1 cellular context compared by ENCODE assay signal in the genomic region with DNA sequence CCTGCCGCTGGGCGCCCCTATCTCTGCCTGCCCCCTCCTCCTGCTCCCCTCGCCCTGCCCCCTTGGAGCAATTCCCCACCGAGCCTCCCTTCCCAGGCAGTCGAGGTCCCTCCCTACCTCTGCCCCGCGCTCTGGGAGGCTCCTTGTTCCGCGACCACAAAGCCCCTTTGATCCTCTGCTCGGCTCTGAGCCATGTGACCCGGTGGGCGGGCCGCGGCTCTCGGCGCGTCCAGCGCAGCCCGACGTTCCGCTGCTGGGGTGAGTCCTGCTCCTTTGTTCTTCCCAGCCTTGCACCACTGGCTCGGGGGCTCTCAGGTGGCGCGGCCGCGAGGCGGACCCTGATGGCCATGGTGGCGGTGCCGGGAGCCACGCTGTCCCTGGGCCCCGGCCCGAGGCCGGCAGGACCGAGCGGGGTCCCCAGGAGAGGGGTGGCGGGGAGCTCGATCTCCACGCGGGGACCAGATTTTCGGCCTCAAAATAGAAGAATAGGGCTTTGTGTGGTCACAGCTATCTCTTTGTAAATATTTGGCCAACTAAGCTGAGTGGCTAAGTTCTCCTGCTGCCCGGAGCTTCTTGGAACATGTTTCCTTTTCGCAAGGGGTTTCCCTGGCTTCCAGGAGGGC.
TF ChIP-seq lines count a peak whose summit lies in the region.

No MANE protein-coding gene starts in this region.

TF ChIP-seq in HepG2, 621 proteins besides CTCF, POLR2A, EP300 and RAD21 (continued from another document and continues in another):
- TF ChIP-seq SRSF1 (optimal IDR thresholded peaks at IDR 0.05; ENCODE audit: low read depth, low read length), result no peak
- TF ChIP-seq, protein P1, sequence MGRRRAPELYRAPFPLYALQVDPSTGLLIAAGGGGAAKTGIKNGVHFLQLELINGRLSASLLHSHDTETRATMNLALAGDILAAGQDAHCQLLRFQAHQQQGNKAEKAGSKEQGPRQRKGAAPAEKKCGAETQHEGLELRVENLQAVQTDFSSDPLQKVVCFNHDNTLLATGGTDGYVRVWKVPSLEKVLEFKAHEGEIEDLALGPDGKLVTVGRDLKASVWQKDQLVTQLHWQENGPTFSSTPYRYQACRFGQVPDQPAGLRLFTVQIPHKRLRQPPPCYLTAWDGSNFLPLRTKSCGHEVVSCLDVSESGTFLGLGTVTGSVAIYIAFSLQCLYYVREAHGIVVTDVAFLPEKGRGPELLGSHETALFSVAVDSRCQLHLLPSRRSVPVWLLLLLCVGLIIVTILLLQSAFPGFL (CRISPR knock-in tag; IDR thresholded peaks at IDR 0.05), result 0 out of 2 replicates have a peak, but pooled peaks have one; percentile 33
- TF ChIP-seq MXD4 (CRISPR knock-in tag; IDR thresholded peaks at IDR 0.05), result peak; percentile 81
- no peak; the same call in 1 of the 2 replicates for TF ChIP-seq SSRP1 (CRISPR knock-in tag; IDR thresholded peaks at IDR 0.05)
- TF ChIP-seq ZMYM4 (CRISPR knock-in tag; IDR thresholded peaks at IDR 0.05), result peak; percentile 54; the same call in 1 of the 2 replicates
- no peak for TF ChIP-seq ZNF841 (CRISPR knock-in tag; IDR thresholded peaks at IDR 0.05; ENCODE audit: borderline replicate concordance)
- TF ChIP-seq SP4 (CRISPR knock-in tag; IDR thresholded peaks at IDR 0.05), result peak; percentile 69
- no peak for TF ChIP-seq RORA (CRISPR knock-in tag; IDR thresholded peaks at IDR 0.05)
- TF ChIP-seq, protein P2, sequence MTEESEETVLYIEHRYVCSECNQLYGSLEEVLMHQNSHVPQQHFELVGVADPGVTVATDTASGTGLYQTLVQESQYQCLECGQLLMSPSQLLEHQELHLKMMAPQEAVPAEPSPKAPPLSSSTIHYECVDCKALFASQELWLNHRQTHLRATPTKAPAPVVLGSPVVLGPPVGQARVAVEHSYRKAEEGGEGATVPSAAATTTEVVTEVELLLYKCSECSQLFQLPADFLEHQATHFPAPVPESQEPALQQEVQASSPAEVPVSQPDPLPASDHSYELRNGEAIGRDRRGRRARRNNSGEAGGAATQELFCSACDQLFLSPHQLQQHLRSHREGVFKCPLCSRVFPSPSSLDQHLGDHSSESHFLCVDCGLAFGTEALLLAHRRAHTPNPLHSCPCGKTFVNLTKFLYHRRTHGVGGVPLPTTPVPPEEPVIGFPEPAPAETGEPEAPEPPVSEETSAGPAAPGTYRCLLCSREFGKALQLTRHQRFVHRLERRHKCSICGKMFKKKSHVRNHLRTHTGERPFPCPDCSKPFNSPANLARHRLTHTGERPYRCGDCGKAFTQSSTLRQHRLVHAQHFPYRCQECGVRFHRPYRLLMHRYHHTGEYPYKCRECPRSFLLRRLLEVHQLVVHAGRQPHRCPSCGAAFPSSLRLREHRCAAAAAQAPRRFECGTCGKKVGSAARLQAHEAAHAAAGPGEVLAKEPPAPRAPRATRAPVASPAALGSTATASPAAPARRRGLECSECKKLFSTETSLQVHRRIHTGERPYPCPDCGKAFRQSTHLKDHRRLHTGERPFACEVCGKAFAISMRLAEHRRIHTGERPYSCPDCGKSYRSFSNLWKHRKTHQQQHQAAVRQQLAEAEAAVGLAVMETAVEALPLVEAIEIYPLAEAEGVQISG (CRISPR knock-in tag; IDR thresholded peaks at IDR 0.05), result peak; percentile 78
- 0 out of 2 replicates have a peak, but pooled peaks have one; percentile 33 for TF ChIP-seq NR2F2 (IDR thresholded peaks at IDR 0.05; ENCODE audit: borderline replicate concordance, low read depth)
- TF ChIP-seq, protein P3, sequence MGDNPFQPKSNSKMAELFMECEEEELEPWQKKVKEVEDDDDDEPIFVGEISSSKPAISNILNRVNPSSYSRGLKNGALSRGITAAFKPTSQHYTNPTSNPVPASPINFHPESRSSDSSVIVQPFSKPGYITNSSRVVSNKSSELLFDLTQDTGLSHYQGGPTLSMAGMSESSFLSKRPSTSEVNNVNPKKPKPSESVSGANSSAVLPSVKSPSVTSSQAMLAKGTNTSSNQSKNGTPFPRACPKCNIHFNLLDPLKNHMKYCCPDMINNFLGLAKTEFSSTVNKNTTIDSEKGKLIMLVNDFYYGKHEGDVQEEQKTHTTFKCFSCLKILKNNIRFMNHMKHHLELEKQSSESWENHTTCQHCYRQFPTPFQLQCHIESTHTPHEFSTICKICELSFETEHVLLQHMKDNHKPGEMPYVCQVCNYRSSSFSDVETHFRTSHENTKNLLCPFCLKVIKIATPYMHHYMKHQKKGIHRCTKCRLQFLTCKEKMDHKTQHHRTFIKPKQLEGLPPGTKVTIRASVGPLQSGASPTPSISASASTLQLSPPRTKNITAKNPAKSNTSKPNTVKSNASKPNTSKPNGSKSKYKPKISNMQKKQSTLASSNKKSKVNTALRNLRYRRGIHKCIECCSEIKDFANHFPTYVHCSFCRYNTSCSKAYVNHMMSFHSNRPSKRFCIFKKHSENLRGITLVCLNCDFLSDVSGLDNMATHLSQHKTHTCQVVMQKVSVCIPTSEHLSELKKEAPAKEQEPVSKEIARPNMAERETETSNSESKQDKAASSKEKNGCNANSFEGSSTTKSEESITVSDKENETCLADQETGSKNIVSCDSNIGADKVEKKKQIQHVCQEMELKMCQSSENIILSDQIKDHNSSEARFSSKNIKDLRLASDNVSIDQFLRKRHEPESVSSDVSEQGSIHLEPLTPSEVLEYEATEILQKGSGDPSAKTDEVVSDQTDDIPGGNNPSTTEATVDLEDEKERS (CRISPR knock-in tag; IDR thresholded peaks at IDR 0.05), result peak; percentile 47; the same call in 1 of the 2 replicates
- TF ChIP-seq STAG1 (CRISPR knock-in tag; IDR thresholded peaks at IDR 0.05), result peak; percentile 28; the same call in 1 of the 2 replicates
- peak; percentile 16; the same call in 1 of the 2 replicates for TF ChIP-seq CHD2 (IDR thresholded peaks at IDR 0.05; ENCODE audit: low read depth, low read length)
- TF ChIP-seq, protein P4, sequence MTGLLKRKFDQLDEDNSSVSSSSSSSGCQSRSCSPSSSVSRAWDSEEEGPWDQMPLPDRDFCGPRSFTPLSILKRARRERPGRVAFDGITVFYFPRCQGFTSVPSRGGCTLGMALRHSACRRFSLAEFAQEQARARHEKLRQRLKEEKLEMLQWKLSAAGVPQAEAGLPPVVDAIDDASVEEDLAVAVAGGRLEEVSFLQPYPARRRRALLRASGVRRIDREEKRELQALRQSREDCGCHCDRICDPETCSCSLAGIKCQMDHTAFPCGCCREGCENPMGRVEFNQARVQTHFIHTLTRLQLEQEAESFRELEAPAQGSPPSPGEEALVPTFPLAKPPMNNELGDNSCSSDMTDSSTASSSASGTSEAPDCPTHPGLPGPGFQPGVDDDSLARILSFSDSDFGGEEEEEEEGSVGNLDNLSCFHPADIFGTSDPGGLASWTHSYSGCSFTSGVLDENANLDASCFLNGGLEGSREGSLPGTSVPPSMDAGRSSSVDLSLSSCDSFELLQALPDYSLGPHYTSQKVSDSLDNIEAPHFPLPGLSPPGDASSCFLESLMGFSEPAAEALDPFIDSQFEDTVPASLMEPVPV (CRISPR knock-in tag; IDR thresholded peaks at IDR 0.05), result peak; percentile 94
- TF ChIP-seq HIVEP1 (CRISPR knock-in tag; IDR thresholded peaks at IDR 0.05), result peak; percentile 95
- no peak for TF ChIP-seq ATAD3A (CRISPR knock-in tag; IDR thresholded peaks at IDR 0.05)
- TF ChIP-seq, protein P5, sequence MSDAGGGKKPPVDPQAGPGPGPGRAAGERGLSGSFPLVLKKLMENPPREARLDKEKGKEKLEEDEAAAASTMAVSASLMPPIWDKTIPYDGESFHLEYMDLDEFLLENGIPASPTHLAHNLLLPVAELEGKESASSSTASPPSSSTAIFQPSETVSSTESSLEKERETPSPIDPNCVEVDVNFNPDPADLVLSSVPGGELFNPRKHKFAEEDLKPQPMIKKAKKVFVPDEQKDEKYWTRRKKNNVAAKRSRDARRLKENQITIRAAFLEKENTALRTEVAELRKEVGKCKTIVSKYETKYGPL (CRISPR knock-in tag; IDR thresholded peaks at IDR 0.05), result no peak
- TF ChIP-seq ASH2L (IDR thresholded peaks at IDR 0.05; ENCODE audit: insufficient read length, low read depth, low read length), result peak; percentile 90
- no peak for TF ChIP-seq ZNF180 (CRISPR knock-in tag; IDR thresholded peaks at IDR 0.05; ENCODE audit: borderline replicate concordance, low read depth)
- TF ChIP-seq ZNF556 (CRISPR knock-in tag; IDR thresholded peaks at IDR 0.05; ENCODE audit: borderline replicate concordance), result peak; percentile 78; the same call in 1 of the 2 replicates
- TF ChIP-seq, protein P6, sequence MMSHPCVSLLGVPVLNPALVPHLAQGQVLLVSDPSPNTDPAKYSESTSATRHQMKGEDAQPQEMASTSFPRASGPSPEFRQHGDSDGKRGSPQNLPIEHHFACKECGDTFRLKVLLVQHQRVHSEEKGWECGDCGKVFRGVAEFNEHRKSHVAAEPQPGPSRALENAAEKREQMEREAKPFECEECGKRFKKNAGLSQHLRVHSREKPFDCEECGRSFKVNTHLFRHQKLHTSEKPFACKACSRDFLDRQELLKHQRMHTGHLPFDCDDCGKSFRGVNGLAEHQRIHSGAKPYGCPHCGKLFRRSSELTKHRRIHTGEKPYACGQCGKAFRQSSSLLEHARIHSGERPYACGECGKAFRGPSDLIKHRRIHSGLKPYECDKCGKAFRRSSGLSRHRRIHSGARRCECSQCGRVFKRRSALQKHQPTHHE (CRISPR knock-in tag; IDR thresholded peaks at IDR 0.05; ENCODE audit: borderline replicate concordance), result no peak; the same call in 1 of the 2 replicates
- TF ChIP-seq HNRNPL (IDR thresholded peaks at IDR 0.05; ENCODE audit: low read depth, low read length), result peak; percentile 62
- TF ChIP-seq ZNF569 (CRISPR knock-in tag; IDR thresholded peaks at IDR 0.05; ENCODE audit: borderline replicate concordance), result no peak
- peak; percentile 93; the same call in 1 of the 2 replicates for TF ChIP-seq ARID2 (CRISPR knock-in tag; IDR thresholded peaks at IDR 0.05; ENCODE audit: borderline replicate concordance)
- 0 out of 2 replicates have a peak, but pooled peaks have one; percentile 93 for TF ChIP-seq TOPORS (CRISPR knock-in tag; IDR thresholded peaks at IDR 0.05)
- TF ChIP-seq, protein P7, sequence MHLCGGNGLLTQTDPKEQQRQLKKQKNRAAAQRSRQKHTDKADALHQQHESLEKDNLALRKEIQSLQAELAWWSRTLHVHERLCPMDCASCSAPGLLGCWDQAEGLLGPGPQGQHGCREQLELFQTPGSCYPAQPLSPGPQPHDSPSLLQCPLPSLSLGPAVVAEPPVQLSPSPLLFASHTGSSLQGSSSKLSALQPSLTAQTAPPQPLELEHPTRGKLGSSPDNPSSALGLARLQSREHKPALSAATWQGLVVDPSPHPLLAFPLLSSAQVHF (CRISPR knock-in tag; IDR thresholded peaks at IDR 0.05), result no peak
- TF ChIP-seq HOXA5 (CRISPR knock-in tag; IDR thresholded peaks at IDR 0.05), result peak; percentile 63; the same call in 1 of the 2 replicates
- TF ChIP-seq HOXA9 (CRISPR knock-in tag; IDR thresholded peaks at IDR 0.05; ENCODE audit: borderline replicate concordance), result no peak
- TF ChIP-seq ZNF446 (CRISPR knock-in tag; IDR thresholded peaks at IDR 0.05), result no peak
- no peak for TF ChIP-seq SCMH1 (CRISPR knock-in tag; IDR thresholded peaks at IDR 0.05; ENCODE audit: borderline replicate concordance)
- no peak for TF ChIP-seq NR3C1 (CRISPR knock-in tag; IDR thresholded peaks at IDR 0.05)
- TF ChIP-seq SETDB1 (CRISPR knock-in tag; IDR thresholded peaks at IDR 0.05; ENCODE audit: borderline replicate concordance), result no peak
- TF ChIP-seq FOXJ3 (CRISPR knock-in tag; IDR thresholded peaks at IDR 0.05; ENCODE audit: borderline replicate concordance), result peak; percentile 56; the same call in 1 of the 2 replicates
- TF ChIP-seq POGZ (CRISPR knock-in tag; IDR thresholded peaks at IDR 0.05), result peak; percentile 47; the same call in 1 of the 2 replicates
- TF ChIP-seq ZNF552 (CRISPR knock-in tag; IDR thresholded peaks at IDR 0.05; ENCODE audit: borderline replicate concordance), result 0 out of 2 replicates have a peak, but pooled peaks have one; percentile 30
- 0 out of 2 replicates have a peak, but pooled peaks have one; percentile 9 for TF ChIP-seq SNAI1 (CRISPR knock-in tag; IDR thresholded peaks at IDR 0.05; ENCODE audit: borderline replicate concordance)
- TF ChIP-seq ADNP (CRISPR knock-in tag; IDR thresholded peaks at IDR 0.05), result no peak
- TF ChIP-seq, protein P8, sequence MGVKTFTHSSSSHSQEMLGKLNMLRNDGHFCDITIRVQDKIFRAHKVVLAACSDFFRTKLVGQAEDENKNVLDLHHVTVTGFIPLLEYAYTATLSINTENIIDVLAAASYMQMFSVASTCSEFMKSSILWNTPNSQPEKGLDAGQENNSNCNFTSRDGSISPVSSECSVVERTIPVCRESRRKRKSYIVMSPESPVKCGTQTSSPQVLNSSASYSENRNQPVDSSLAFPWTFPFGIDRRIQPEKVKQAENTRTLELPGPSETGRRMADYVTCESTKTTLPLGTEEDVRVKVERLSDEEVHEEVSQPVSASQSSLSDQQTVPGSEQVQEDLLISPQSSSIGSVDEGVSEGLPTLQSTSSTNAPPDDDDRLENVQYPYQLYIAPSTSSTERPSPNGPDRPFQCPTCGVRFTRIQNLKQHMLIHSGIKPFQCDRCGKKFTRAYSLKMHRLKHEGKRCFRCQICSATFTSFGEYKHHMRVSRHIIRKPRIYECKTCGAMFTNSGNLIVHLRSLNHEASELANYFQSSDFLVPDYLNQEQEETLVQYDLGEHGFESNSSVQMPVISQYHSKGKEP (CRISPR knock-in tag; IDR thresholded peaks at IDR 0.05), result no peak
- TF ChIP-seq, protein P9, sequence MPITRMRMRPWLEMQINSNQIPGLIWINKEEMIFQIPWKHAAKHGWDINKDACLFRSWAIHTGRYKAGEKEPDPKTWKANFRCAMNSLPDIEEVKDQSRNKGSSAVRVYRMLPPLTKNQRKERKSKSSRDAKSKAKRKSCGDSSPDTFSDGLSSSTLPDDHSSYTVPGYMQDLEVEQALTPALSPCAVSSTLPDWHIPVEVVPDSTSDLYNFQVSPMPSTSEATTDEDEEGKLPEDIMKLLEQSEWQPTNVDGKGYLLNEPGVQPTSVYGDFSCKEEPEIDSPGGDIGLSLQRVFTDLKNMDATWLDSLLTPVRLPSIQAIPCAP (CRISPR knock-in tag; IDR thresholded peaks at IDR 0.05; ENCODE audit: low read depth), result no peak
- TF ChIP-seq, protein P10, sequence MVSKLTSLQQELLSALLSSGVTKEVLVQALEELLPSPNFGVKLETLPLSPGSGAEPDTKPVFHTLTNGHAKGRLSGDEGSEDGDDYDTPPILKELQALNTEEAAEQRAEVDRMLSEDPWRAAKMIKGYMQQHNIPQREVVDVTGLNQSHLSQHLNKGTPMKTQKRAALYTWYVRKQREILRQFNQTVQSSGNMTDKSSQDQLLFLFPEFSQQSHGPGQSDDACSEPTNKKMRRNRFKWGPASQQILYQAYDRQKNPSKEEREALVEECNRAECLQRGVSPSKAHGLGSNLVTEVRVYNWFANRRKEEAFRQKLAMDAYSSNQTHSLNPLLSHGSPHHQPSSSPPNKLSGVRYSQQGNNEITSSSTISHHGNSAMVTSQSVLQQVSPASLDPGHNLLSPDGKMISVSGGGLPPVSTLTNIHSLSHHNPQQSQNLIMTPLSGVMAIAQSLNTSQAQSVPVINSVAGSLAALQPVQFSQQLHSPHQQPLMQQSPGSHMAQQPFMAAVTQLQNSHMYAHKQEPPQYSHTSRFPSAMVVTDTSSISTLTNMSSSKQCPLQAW (CRISPR knock-in tag; IDR thresholded peaks at IDR 0.05), result peak; percentile 80
- peak; percentile 76; the same call in 1 of the 2 replicates for TF ChIP-seq SIN3A (IDR thresholded peaks at IDR 0.05; ENCODE audit: borderline replicate concordance, low read depth, low read length)
- TF ChIP-seq ZNF713 (CRISPR knock-in tag; IDR thresholded peaks at IDR 0.05), result no peak
- 0 out of 2 replicates have a peak, but pooled peaks have one; percentile 71 for TF ChIP-seq ZNF589 (CRISPR knock-in tag; conservative IDR thresholded peaks at IDR 0.05)
- TF ChIP-seq PRMT3 (CRISPR knock-in tag; IDR thresholded peaks at IDR 0.05; ENCODE audit: borderline replicate concordance, low read depth), result 0 out of 2 replicates have a peak, but pooled peaks have one; percentile 5
- 0 out of 2 replicates have a peak, but pooled peaks have one; percentile 37 for TF ChIP-seq RNF2 (conservative IDR thresholded peaks at IDR 0.05; ENCODE audit: low read depth)
- TF ChIP-seq ZMAT3 (CRISPR knock-in tag; conservative IDR thresholded peaks at IDR 0.05), result peak; percentile 61; the same call in 1 of the 2 replicates
